ENCODE assay signal across 15 cellular contexts in genomic region chr11:83713701-83714100, GRCh38.
DNase-seq lines count a peak whose midpoint lies in the region; ATAC-seq and TF ChIP-seq lines count a peak whose summit lies in the region.
"Had no signal": no experiment of that assay in that cellular context is flagged by ENCODE, and none has a peak within 500 bp of the region (broad histone marks: within the 10 kb centered on the region; RNA-seq: fewer than 3 reads in every experiment).

No MANE protein-coding gene starts in this region.

- no peaks in the 10 kb centered on the region for H3K27me3 ChIP-seq in thyroid gland
- H3K27me3 ChIP-seq in lower lobe of right lung (ENCODE audit: low read depth): no peaks in the 10 kb centered on the region

- H3K27ac ChIP-seq in thyroid gland (peak overlapping the region in 2 of 3 donors; percentile 39 to 54), lower lobe of right lung (no peak overlapping the region)

- TF ChIP-seq CTCF in thyroid gland (IDR thresholded peaks at IDR 0.05) (no peak), lower lobe of right lung (IDR thresholded peaks at IDR 0.05) (no peak)

- 36 to 37% methylated on average over 2 of the region's 2 CpGs for WGBS in thyroid gland, 2 donors

- H3K4me3 ChIP-seq in thyroid gland (replicated peaks in 1 of 3) (no peak overlapping the region), lower lobe of right lung (no peak overlapping the region)
- H3K4me3 ChIP-seq: lung had no signal

- H3K9me3 ChIP-seq in thyroid gland (no peaks in the 10 kb centered on the region), lower lobe of right lung (peaks cover 3% of the 10 kb centered on the region)

- intact Hi-C loops in Right ventricle myocardium inferior (cut with DNase I): loop anchor here (10.0 kb wide), 1 partner anchor 259 kb away; no protein-coding TSS in a partner anchor
- intact Hi-C loops in cardiac septum (cut with DNase I): no loop called here
- intact Hi-C loops in thyroid gland (cut with DNase I): no loop called here
- intact Hi-C loops in lower lobe of right lung (cut with DNase I): no loop called here

- no peak for TF ChIP-seq POLR2A in thyroid gland (IDR thresholded peaks at IDR 0.05)

- H3K4me1 ChIP-seq in thyroid gland: peaks cover 11 to 23% of the 10 kb centered on the region in 2 donors
- no peaks in the 10 kb centered on the region for H3K4me1 ChIP-seq in lower lobe of right lung

- DNase-seq in Right ventricle myocardium inferior (ENCODE audit: missing footprints): no peak
- DNase-seq in cardiac septum (ENCODE audit: low spot score): no peak
- peak; percentile 65 for DNase-seq in astrocyte of the hippocampus (ENCODE audit: low read depth, low spot score)
- DNase-seq in iris pigment epithelial cell (ENCODE audit: low read depth): peak; percentile 89
- DNase-seq in thyroid gland: peak; percentile 76 to 84
- DNase-seq in SW480 (ENCODE audit: low spot score): no peak
- DNase-seq in lower lobe of right lung: no peak
- no peak for DNase-seq in KG1 (lab: John Stamatoyannopoulos, UW)
- DNase-seq: activated B cell treated with CpG ODN at 0.5 μM for 24 hours; activated naive CD4-positive, alpha-beta T cell treated with Interleukin-2 at 50 U/mL for 16 hours; central memory CD4-positive, alpha-beta T cell; erythroblast; NCI-H526; stimulated activated naive CD4-positive, alpha-beta T cell had no signal

- ATAC-seq in Right ventricle myocardium inferior (peak; percentile 52), lower lobe of right lung (no peak)

- H3K36me3 ChIP-seq in thyroid gland (no peaks in the 10 kb centered on the region), lower lobe of right lung (no peaks in the 10 kb centered on the region)

Comparison
In these comparisons a context has a peak if more than half of its experiments do, and no peak if none do; other contexts are left out.
1. DNase-seq: peak in astrocyte of the hippocampus (single experiment), iris pigment epithelial cell (single experiment) and thyroid gland (2 of 2); none in Right ventricle myocardium inferior (single experiment), cardiac septum (single experiment), SW480 (single experiment), lower lobe of right lung (single experiment) and KG1 (single experiment).